In genomic region chr3:120559228-120560061, GRCh38 we compare ENCODE assay signal across 8 cellular contexts. TPM values are rescaled to one million over a fixed set of nuclear protein-coding genes. Genes with fewer than 3 reads are reported as not detected.
DNase-seq lines count a peak whose midpoint lies in the region; ATAC-seq lines count a peak whose summit lies in the region.

No MANE protein-coding gene starts in this region.

- ATAC-seq in GM19463 (IDR thresholded peaks at IDR 0.05; ENCODE audit: unreplicated experiment) = peak; percentile 19
- peak; percentile 21 for ATAC-seq in HG03520 (IDR thresholded peaks at IDR 0.05; ENCODE audit: unreplicated experiment)
- ATAC-seq in left lobe of liver = peak; percentile 25

- DNase-seq in DMS 273 (lab: John Stamatoyannopoulos, UW; ENCODE audit: unreplicated experiment) (peak; percentile 85), RPMI8226 (peak; percentile 13), cerebellum (ENCODE audit: low spot score) (peak; percentile 73), left lobe of liver (ENCODE audit: low spot score) (peak; percentile 72), substantia nigra (lab: John Stamatoyannopoulos, UW) (peak in 5 of 49 donors; percentile 13 to 56 (median 31)), germinal center (ENCODE audit: low spot score) (no peak)

- peak overlapping the region; percentile 27 for H3K27ac ChIP-seq in substantia nigra (ENCODE audit: low read depth, low read length, poor library complexity, severe bottlenecking)

RNA-seq across cellular contexts. Expression of gene NDUFB4, which starts 36.7 kb away (rescaled TPM):
- 40.5 TPM for total RNA-seq in cerebellum
- 65.2 TPM for total RNA-seq in left lobe of liver
